Comparison of ENCODE assay signal across 26 cellular contexts in the genomic region with DNA sequence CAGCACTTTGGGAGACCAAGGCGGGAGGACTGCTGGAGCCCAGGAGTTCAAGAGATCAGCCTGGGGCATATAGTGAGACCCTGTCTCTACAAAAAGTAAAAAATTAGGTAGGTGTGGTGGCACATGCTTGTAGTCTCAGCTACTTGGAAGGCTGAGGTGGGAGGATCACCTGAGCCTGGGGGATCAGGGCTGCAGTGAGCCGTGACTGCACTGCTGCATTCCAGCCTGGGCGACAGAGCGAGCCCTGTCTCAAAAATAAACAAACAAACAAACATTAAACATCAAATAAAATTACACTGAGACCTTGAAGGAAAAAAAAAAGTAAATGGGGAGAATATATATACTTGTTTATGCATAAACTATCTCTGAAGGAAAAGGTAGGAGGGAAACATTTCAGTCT.
DNase-seq lines count a peak whose midpoint lies in the region; ATAC-seq and TF ChIP-seq lines count a peak whose summit lies in the region.
"Had no signal": no experiment of that assay in that cellular context is flagged by ENCODE, and none has a peak within 500 bp of the region (broad histone marks: within the 10 kb centered on the region; RNA-seq: fewer than 3 reads in every experiment).

No MANE protein-coding gene starts in this region.

- no peaks in the 10 kb centered on the region for H3K9me3 ChIP-seq in HEK293 (ENCODE audit: control insufficient read depth, insufficient read depth, low read depth, low read length)
- H3K9me3 ChIP-seq in neural progenitor cell (ENCODE audit: low read depth): no peaks in the 10 kb centered on the region
- H3K9me3 ChIP-seq: BE2C, BLaER1 had no signal

- ATAC-seq in GM23338 (no peak), HG02642 (IDR thresholded peaks at IDR 0.05; ENCODE audit: poor library complexity, unreplicated experiment) (no peak)
- ATAC-seq: GM12878 had no signal

- H3K27me3 ChIP-seq in GM23338 (ENCODE audit: insufficient read depth) (no peaks in the 10 kb centered on the region), neural progenitor cell (no peaks in the 10 kb centered on the region)
- H3K27me3 ChIP-seq: BE2C, BLaER1 had no signal

- H2AFZ ChIP-seq in GM23338 (peak overlapping the region; percentile 40; the same call in 1 of the 2 replicates), neural progenitor cell (replicated peaks) (no peak overlapping the region)

- H4K20me1 ChIP-seq in GM23338 (replicated peaks; ENCODE audit: insufficient read depth): no peaks in the 10 kb centered on the region
- H4K20me1 ChIP-seq in neural progenitor cell (ENCODE audit: low read depth): no peaks in the 10 kb centered on the region
- H4K20me1 ChIP-seq: BLaER1 had no signal

- no peak overlapping the region for H3K27ac ChIP-seq in GM23338 (ENCODE audit: low read depth)
- H3K27ac ChIP-seq in HEK293 (ENCODE audit: extremely low read depth, low read depth, low read length): no peak overlapping the region
- no peak overlapping the region for H3K27ac ChIP-seq in neural progenitor cell
- H3K27ac ChIP-seq: BLaER1 had no signal

- H3F3A ChIP-seq in GM23338 (replicated peaks; ENCODE audit: low read depth) (no peaks in the 10 kb centered on the region), neural progenitor cell (ENCODE audit: low read depth) (peaks cover 3% of the 10 kb centered on the region)

- TF ChIP-seq CTCF in GM23338 (conservative IDR thresholded peaks at IDR 0.05; ENCODE audit: low read depth in 2 of 2) (no peak), HEK293 (tag by site-specific recombination; IDR thresholded peaks at IDR 0.05) (no peak), osteocyte (IDR thresholded peaks at IDR 0.05) (no peak), neural progenitor cell (IDR thresholded peaks at IDR 0.05) (no peak)

- peaks cover 6% of the 10 kb centered on the region; the same call in 1 of the 2 replicates for H3K9me2 ChIP-seq in GM23338 (ENCODE audit: insufficient read depth)

- H3K36me3 ChIP-seq in GM23338 (ENCODE audit: insufficient read depth) (no peaks in the 10 kb centered on the region), HEK293 (ENCODE audit: control insufficient read depth in 2 of 2, insufficient read depth in 1 of 2, low read length in 2 of 2) (no peaks in the 10 kb centered on the region), neural progenitor cell (no peaks in the 10 kb centered on the region)
- H3K36me3 ChIP-seq: BE2C, BLaER1 had no signal

- H3K27ac Mint-ChIP-seq in GM23338 (no peak overlapping the region), osteocyte (ENCODE audit: unreplicated experiment) (no peak overlapping the region), neural progenitor cell (no peak overlapping the region)
- H3K27ac Mint-ChIP-seq: CD14-positive monocyte; CD4-positive, CD25-positive, alpha-beta regulatory T cell had no signal

- CTCF ChIA-PET in HEK293 (lab: Yijun Ruan, JAX): interaction anchor here (0.6 kb wide), 1 partner anchor 270 kb away, joined by 3 read pairs; no protein-coding TSS in a partner anchor

- H3K4me1 Mint-ChIP-seq in GM23338 (peaks cover 19% of the 10 kb centered on the region), osteocyte (ENCODE audit: unreplicated experiment) (peaks cover 11% of the 10 kb centered on the region), neural progenitor cell (peaks cover 32% of the 10 kb centered on the region)
- H3K4me1 Mint-ChIP-seq: CD14-positive monocyte had no signal

- H3K79me2 ChIP-seq in GM23338 (replicated peaks; ENCODE audit: insufficient read depth) (no peaks in the 10 kb centered on the region), neural progenitor cell (ENCODE audit: low read depth) (no peaks in the 10 kb centered on the region)

- DNase-seq in GM23338 (ENCODE audit: low spot score): no peak
- peak; percentile 72 for DNase-seq in left kidney (ENCODE audit: low read depth, low spot score)
- peak; percentile 11 for DNase-seq in osteocyte (ENCODE audit: extremely low spot score, unreplicated experiment)
- DNase-seq in nucleus accumbens (lab: John Stamatoyannopoulos, UW): no peak
- no peak for DNase-seq in neural progenitor cell (ENCODE audit: low spot score)
- no peak for DNase-seq in NK-92 (lab: John Stamatoyannopoulos, UW; ENCODE audit: unreplicated experiment)
- DNase-seq: 8988T; ACHN; BE2C; C1 segment of cervical spinal cord; CD4-positive, alpha-beta memory T cell; CD4-positive, CD25-positive, alpha-beta regulatory T cell; CD8-positive, alpha-beta memory T cell; COR-L47; DMS 273 treated with DMSO at 0.1 percent for 48 hours; DMS153; DMS53; DMS79; DND-41; EL; GDM1 had no signal

- H3K9me3 Mint-ChIP-seq in GM23338 (no peaks in the 10 kb centered on the region), osteocyte (ENCODE audit: unreplicated experiment) (peaks cover 3% of the 10 kb centered on the region), neural progenitor cell (peaks cover 5% of the 10 kb centered on the region)
- H3K9me3 Mint-ChIP-seq: CD8-positive, alpha-beta memory T cell had no signal

- POLR2A ChIA-PET in HEK293 (lab: Yijun Ruan, JAX): interaction anchor here (0.6 kb wide), 1 partner anchor 15 kb away, joined by 3 read pairs; no protein-coding TSS in a partner anchor

- H3K4me3 Mint-ChIP-seq in GM23338 (no peak overlapping the region), osteocyte (ENCODE audit: unreplicated experiment) (no peak overlapping the region), neural progenitor cell (no peak overlapping the region)
- H3K4me3 Mint-ChIP-seq: CD14-positive monocyte; CD4-positive, alpha-beta memory T cell; CD4-positive, CD25-positive, alpha-beta regulatory T cell; CD8-positive, alpha-beta memory T cell had no signal

- H3K4me1 ChIP-seq in GM23338 (ENCODE audit: insufficient read depth) (peaks cover 10% of the 10 kb centered on the region), HEK293 (ENCODE audit: control insufficient read depth, insufficient read depth, low read length) (peaks cover 3% of the 10 kb centered on the region), neural progenitor cell (peaks cover 4% of the 10 kb centered on the region)

- no peak overlapping the region for H3K9ac ChIP-seq in neural progenitor cell
- H3K9ac ChIP-seq: BLaER1 had no signal

- no peaks in the 10 kb centered on the region for H3K36me3 Mint-ChIP-seq in GM23338 (ENCODE audit: low read depth)
- H3K36me3 Mint-ChIP-seq in osteocyte (ENCODE audit: unreplicated experiment): no peaks in the 10 kb centered on the region
- peaks cover 2% of the 10 kb centered on the region for H3K36me3 Mint-ChIP-seq in neural progenitor cell
- H3K36me3 Mint-ChIP-seq: CD14-positive monocyte had no signal

- no peak overlapping the region for H3K4me2 ChIP-seq in GM23338
- H3K4me2 ChIP-seq in neural progenitor cell: no peak overlapping the region
- H3K4me2 ChIP-seq: BLaER1 had no signal

- no peak overlapping the region for H3K4me3 ChIP-seq in GM23338
- no peak overlapping the region for H3K4me3 ChIP-seq in HEK293 (ENCODE audit: low read depth, low read length)
- no peak overlapping the region for H3K4me3 ChIP-seq in neural progenitor cell
- H3K4me3 ChIP-seq: BLaER1, GM12878 had no signal

- peaks cover 5% of the 10 kb centered on the region for H3K27me3 Mint-ChIP-seq in GM23338 (ENCODE audit: insufficient read depth, low read depth, poor library complexity)
- H3K27me3 Mint-ChIP-seq in osteocyte (ENCODE audit: unreplicated experiment): no peaks in the 10 kb centered on the region
- no peaks in the 10 kb centered on the region for H3K27me3 Mint-ChIP-seq in neural progenitor cell (ENCODE audit: insufficient read depth, low read depth)
- H3K27me3 Mint-ChIP-seq: CD4-positive, alpha-beta memory T cell; CD4-positive, CD25-positive, alpha-beta regulatory T cell had no signal

TF ChIP-seq in GM23338, 12 proteins besides CTCF, POLR2A, EP300 and RAD21 (continues in another document):
- TF ChIP-seq ZNF114 (CRISPR knock-in tag; IDR thresholded peaks at IDR 0.05) (no peak), NANOG (IDR thresholded peaks at IDR 0.05; ENCODE audit: borderline replicate concordance) (no peak)
- TF ChIP-seq, protein P1, sequence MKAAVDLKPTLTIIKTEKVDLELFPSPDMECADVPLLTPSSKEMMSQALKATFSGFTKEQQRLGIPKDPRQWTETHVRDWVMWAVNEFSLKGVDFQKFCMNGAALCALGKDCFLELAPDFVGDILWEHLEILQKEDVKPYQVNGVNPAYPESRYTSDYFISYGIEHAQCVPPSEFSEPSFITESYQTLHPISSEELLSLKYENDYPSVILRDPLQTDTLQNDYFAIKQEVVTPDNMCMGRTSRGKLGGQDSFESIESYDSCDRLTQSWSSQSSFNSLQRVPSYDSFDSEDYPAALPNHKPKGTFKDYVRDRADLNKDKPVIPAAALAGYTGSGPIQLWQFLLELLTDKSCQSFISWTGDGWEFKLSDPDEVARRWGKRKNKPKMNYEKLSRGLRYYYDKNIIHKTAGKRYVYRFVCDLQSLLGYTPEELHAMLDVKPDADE (IDR thresholded peaks at IDR 0.05): no peak

TF ChIP-seq in HEK293, 187 proteins besides CTCF, POLR2A, EP300 and RAD21 (continues in another document):
- TF ChIP-seq ZNF510 (tag by site-specific recombination; IDR thresholded peaks at IDR 0.05; ENCODE audit: insufficient replicate concordance) (no peak), ZNF626 (tag by site-specific recombination; IDR thresholded peaks at IDR 0.05) (no peak), ZNF132 (tag by site-specific recombination; IDR thresholded peaks at IDR 0.05; ENCODE audit: borderline replicate concordance) (no peak), SP2 (tag by site-specific recombination; IDR thresholded peaks at IDR 0.05) (no peak), ZFHX2 (tag by site-specific recombination; conservative IDR thresholded peaks at IDR 0.05) (0 out of 2 replicates have a peak, but pooled peaks have one; percentile 12), ZNF707 (tag by site-specific recombination; IDR thresholded peaks at IDR 0.05) (no peak), ZNF416 (tag by site-specific recombination; IDR thresholded peaks at IDR 0.05) (no peak)
- TF ChIP-seq, protein P2, sequence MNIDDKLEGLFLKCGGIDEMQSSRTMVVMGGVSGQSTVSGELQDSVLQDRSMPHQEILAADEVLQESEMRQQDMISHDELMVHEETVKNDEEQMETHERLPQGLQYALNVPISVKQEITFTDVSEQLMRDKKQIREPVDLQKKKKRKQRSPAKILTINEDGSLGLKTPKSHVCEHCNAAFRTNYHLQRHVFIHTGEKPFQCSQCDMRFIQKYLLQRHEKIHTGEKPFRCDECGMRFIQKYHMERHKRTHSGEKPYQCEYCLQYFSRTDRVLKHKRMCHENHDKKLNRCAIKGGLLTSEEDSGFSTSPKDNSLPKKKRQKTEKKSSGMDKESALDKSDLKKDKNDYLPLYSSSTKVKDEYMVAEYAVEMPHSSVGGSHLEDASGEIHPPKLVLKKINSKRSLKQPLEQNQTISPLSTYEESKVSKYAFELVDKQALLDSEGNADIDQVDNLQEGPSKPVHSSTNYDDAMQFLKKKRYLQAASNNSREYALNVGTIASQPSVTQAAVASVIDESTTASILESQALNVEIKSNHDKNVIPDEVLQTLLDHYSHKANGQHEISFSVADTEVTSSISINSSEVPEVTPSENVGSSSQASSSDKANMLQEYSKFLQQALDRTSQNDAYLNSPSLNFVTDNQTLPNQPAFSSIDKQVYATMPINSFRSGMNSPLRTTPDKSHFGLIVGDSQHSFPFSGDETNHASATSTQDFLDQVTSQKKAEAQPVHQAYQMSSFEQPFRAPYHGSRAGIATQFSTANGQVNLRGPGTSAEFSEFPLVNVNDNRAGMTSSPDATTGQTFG (tag by site-specific recombination; IDR thresholded peaks at IDR 0.05; ENCODE audit: borderline replicate concordance): no peak

Comparison
In these comparisons a context has a peak if more than half of its experiments do, and no peak if none do; other contexts are left out.
1. DNase-seq: peak in left kidney (single experiment) and osteocyte (single experiment); none in GM23338 (single experiment), nucleus accumbens (0 of 56), neural progenitor cell (single experiment) and NK-92 (single experiment).